ENCODE assay signal across 8 cellular contexts in the genomic region with DNA sequence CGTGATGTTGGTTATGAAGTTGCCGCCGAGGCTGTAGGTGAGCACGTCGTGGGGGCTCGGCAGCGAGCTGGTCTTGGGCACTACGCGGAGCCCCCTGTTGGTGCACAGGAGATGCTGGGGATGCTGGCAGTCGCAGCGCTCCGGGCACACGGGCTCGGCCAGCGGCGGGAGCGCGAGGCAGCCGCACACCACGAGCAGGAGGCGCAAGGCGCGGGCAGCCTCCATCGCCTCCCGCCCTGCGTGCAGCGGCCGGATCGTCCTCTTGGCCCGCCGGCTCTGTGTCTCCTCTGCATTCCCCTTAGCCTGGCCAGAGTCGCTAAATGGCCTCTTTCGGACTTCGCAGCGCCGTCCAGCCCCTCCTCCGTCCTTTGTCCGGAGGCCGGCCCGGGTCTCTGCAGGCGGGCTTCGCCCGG. TPM values are rescaled to one million over a fixed set of nuclear protein-coding genes. Genes with fewer than 3 reads are reported as not detected.
DNase-seq lines count a peak whose midpoint lies in the region; ATAC-seq and TF ChIP-seq lines count a peak whose summit lies in the region.

No MANE protein-coding gene starts in this region.

- no peaks in the 10 kb centered on the region for H3K9me3 ChIP-seq in psoas muscle

- TF ChIP-seq CTCF in psoas muscle (IDR thresholded peaks at IDR 0.05) = no peak

- no peaks in the 10 kb centered on the region for H3K36me3 ChIP-seq in psoas muscle (ENCODE audit: insufficient read depth in 1 of 2, low read depth in 1 of 2)

- peak overlapping the region; percentile 78 for H3K4me3 ChIP-seq in psoas muscle

- CTCF ChIA-PET in T-cell (lab: Charles Lee) = interaction anchor here in 1 of 2 donors (1.6 kb wide), 1 partner anchor 36 kb away, joined by 6 read pairs; no protein-coding TSS in a partner anchor

- H3K27me3 ChIP-seq in psoas muscle (ENCODE audit: insufficient read depth in 3 of 3, low read length in 2 of 3) = peaks cover 0 to 21% (median 5%) of the 10 kb centered on the region in 3 donors

- ATAC-seq in T-cell (replicated peaks in 1 of 4) (no peak), left cardiac atrium (peak; percentile 19), psoas muscle (peak in 2 of 4 donors; percentile 9 to 19), GM19328 (IDR thresholded peaks at IDR 0.05; ENCODE audit: unreplicated experiment) (no peak), HG02642 (IDR thresholded peaks at IDR 0.05; ENCODE audit: poor library complexity, unreplicated experiment) (no peak), esophagus mucosa (no peak)

- WGBS in psoas muscle, 3 donors = 1 to 3% (median 2%) methylated on average over 21 to 43 of the region's 43 CpGs

- DNase-seq in DMS53 treated with DMSO at 0.1 percent for 48 hours (lab: John Stamatoyannopoulos, UW; ENCODE audit: unreplicated experiment) = peak; percentile 38
- no peak for DNase-seq in T-cell
- DNase-seq in left cardiac atrium = no peak
- no peak for DNase-seq in psoas muscle
- DNase-seq in activated effector memory CD4-positive, alpha-beta T cell treated with Interleukin-2 at 50 U/mL for 16 hours = no peak

- H3K9me3 Mint-ChIP-seq in T-cell = no peaks in the 10 kb centered on the region

- H3K4me1 Mint-ChIP-seq in T-cell = peaks cover 0 to 19% (median 6%) of the 10 kb centered on the region in 3 donors

- peaks cover 48 to 58% of the 10 kb centered on the region in 2 donors for H3K27me3 Mint-ChIP-seq in T-cell

- intact Hi-C loops in left cardiac atrium (cut with DNase I) (loop anchor here (5.0 to 10.0 kb wide), 3 partner anchors 44 to 147 kb away; no protein-coding TSS in a partner anchor), psoas muscle (cut with DNase I) (loop anchor here (2.0 to 10.0 kb wide), 2 partner anchors 31 to 147 kb away; no protein-coding TSS in a partner anchor)

- H3K36me3 Mint-ChIP-seq in T-cell = no peaks in the 10 kb centered on the region

- H3K27ac Mint-ChIP-seq in T-cell = no peak overlapping the region

- H3K4me1 ChIP-seq in psoas muscle = peaks cover 16% of the 10 kb centered on the region

- peak overlapping the region in 2 of 3 donors; percentile 46 to 65 for H3K4me3 Mint-ChIP-seq in T-cell

- POLR2A ChIA-PET in T-cell (lab: Charles Lee) = no interaction called here

- H3K27ac ChIP-seq in psoas muscle = peak overlapping the region; percentile 41

RNA-seq across cellular contexts. Expression of a gene that starts 0.3 kb away (rescaled TPM):
- total RNA-seq in T-cell (not detected), left cardiac atrium (1 to 10 TPM; 3.9 to 6.0 TPM), psoas muscle (1 to 10 TPM in 2 of 4 donors, under 1 TPM in 2; 0.54 to 3.2 (median 1.2) TPM), esophagus mucosa (2.9 TPM)
- polyA plus RNA-seq in psoas muscle = under 1 TPM; 0.38 to 0.62 (median 0.48) TPM

Comparison
In these comparisons a context has a peak if more than half of its experiments do, and no peak if none do; other contexts are left out.
1. ATAC-seq: peak in left cardiac atrium (2 of 2); none in T-cell (0 of 4), GM19328 (single experiment), HG02642 (single experiment) and esophagus mucosa (single experiment).